Comparison of ENCODE assay signal across 9 cellular contexts in the genomic region with DNA sequence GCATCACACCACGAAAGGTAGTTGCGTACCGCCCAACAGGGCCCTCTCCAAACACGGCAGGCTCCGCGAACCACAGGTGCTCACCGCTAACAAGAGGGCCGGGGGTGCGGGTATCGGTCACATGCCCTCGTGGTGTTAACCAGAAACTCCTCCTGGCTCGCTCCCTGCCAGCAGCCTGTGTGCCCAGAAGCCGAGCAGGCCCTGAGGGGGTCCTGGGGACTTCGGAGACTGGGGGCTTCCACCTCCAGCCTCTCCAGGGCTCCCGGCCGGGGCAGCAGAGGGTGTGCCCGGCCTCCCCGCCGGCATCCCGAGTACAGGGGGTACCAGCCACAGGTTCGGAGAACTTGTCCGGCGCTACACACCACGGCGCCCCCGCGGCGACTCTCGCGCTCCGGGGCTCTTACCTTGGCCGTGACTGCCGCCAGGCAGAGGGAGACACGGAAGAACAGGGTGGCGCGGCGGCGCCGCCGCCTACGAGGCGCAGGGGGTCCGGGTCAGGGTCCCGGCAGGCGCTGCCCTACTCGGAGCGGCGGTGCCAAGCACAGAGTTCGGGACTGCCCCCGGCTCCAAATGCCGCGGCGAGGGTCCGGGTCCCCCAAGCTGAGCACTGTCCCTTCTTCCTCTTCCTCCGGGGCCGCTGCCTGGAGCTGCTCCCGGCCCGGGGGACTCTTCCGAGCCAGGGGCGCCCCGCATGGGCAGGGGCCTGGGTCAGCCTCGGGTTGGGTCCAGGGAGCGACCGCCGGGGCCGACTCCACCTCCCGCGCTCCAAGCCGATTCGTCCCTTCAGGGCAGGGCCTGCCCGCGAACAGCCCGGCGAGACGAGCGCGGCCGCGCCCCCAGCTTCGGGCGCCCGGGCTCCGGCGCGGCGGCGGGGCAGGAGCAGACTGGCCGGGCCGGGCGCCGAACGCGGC. TPM values are rescaled to one million over a fixed set of nuclear protein-coding genes. Genes with fewer than 3 reads are reported as not detected.
A peak's percentile ranks its signal among the peaks of the same experiment; 100 is the strongest.
DNase-seq lines count a peak whose midpoint lies in the region; ATAC-seq, FAIRE-seq and TF ChIP-seq lines count a peak whose summit lies in the region.
"Had no signal": no experiment of that assay in that cellular context is flagged by ENCODE, and none has a peak within 500 bp of the region (broad histone marks: within the 10 kb centered on the region; RNA-seq: fewer than 3 reads in every experiment).

A gene (minus strand): TSS at position 886 of the 911 bp plus-strand sequence.

- WGBS in tibial nerve, 2 donors, result 0 to 1% methylated on average over 35 to 39 of the region's 93 CpGs

- H3K4me1 ChIP-seq in endothelial cell of umbilical vein (ENCODE audit: control insufficient read depth, extremely low read depth, insufficient read depth, low read length), result peaks cover 4% of the 10 kb centered on the region
- peaks cover 22% of the 10 kb centered on the region for H3K4me1 ChIP-seq in mononuclear cell (ENCODE audit: insufficient read depth, low read length)
- H3K4me1 ChIP-seq in tibial nerve, result peaks cover 0 to 41% (median 7%) of the 10 kb centered on the region in 4 donors

- peak; percentile 15 for ATAC-seq in HG02870 (IDR thresholded peaks at IDR 0.05; ENCODE audit: unreplicated experiment)

- TF ChIP-seq POLR2A in endothelial cell of umbilical vein (IDR thresholded peaks at IDR 0.05; ENCODE audit: low read depth, low read length) (no peak), tibial nerve (IDR thresholded peaks at IDR 0.05) (no peak)

- no peaks in the 10 kb centered on the region for H3K79me2 ChIP-seq in endothelial cell of umbilical vein (ENCODE audit: control insufficient read depth, insufficient read depth, low read length)

- no peak within 1 kb of the TSS for H3K9ac ChIP-seq in endothelial cell of umbilical vein (replicated peaks; ENCODE audit: extremely low read depth, insufficient read depth, low read length)

- peak within 1 kb of the TSS; percentile 88 for H2AFZ ChIP-seq in endothelial cell of umbilical vein (ENCODE audit: low read depth, low read length)

- TF ChIP-seq CTCF in endothelial cell of umbilical vein (IDR thresholded peaks at IDR 0.05; ENCODE audit: extremely low read depth in 1 of 2, insufficient read depth in 1 of 2, low read depth in 1 of 2, low read length in 2 of 2), result no peak
- no peak for TF ChIP-seq CTCF in tibial nerve (IDR thresholded peaks at IDR 0.05)

- BruUV-seq in endothelial cell of umbilical vein (replicated peaks; lab: Mats Ljungman, UMichigan), result no TSS peak

- peak within 1 kb of the TSS; percentile 80 for H3K4me2 ChIP-seq in endothelial cell of umbilical vein (ENCODE audit: insufficient read depth, low read length)

- intact Hi-C loops in endothelial cell of umbilical vein (cut with micrococcal nuclease), result loop anchor here (5.0 kb wide), 1 partner anchor 1312 kb away; no protein-coding TSS in a partner anchor

- DNase-seq in DMS 273 (lab: John Stamatoyannopoulos, UW; ENCODE audit: unreplicated experiment), result peak; percentile 57
- no peak for DNase-seq in DMS 273 treated with DMSO at 0.1 percent for 48 hours (lab: John Stamatoyannopoulos, UW)
- DNase-seq in SK-N-DZ (ENCODE audit: low spot score), result peak; percentile 27
- DNase-seq in endothelial cell of umbilical vein (ENCODE audit: low read depth, low spot score), result no peak
- DNase-seq in tibial nerve (ENCODE audit: low spot score in 2 of 2), result peak in 1 of 2 donors; percentile 15
- no peak for DNase-seq in HPDE6-E6E7 (ENCODE audit: extremely low spot score)

- POLR2A ChIA-PET in endothelial cell of umbilical vein (lab: Charles Lee), result no interaction called here

- H4K20me1 ChIP-seq in endothelial cell of umbilical vein (replicated peaks; ENCODE audit: control insufficient read depth, extremely low read depth, insufficient read depth, low read length), result no peaks in the 10 kb centered on the region

- H3K4me3 ChIP-seq in endothelial cell of umbilical vein (replicated peaks in 1 of 3; ENCODE audit: insufficient read depth in 1 of 3, low read depth in 1 of 3, low read length in 3 of 3), result peak within 1 kb of the TSS in 2 of 3 experiments; percentile 40 to 46
- peak within 1 kb of the TSS; percentile 36 for H3K4me3 ChIP-seq in mononuclear cell (ENCODE audit: low read length)
- peak within 1 kb of the TSS; percentile 72 to 89 (median 76) for H3K4me3 ChIP-seq in tibial nerve

- H3K27me3 ChIP-seq in endothelial cell of umbilical vein (ENCODE audit: control insufficient read depth in 2 of 2, insufficient read depth in 2 of 2, low read length in 2 of 2) (peaks cover 26 to 29% of the 10 kb centered on the region in 2 experiments), mononuclear cell (ENCODE audit: insufficient read depth, low read length) (peaks cover 54% of the 10 kb centered on the region), tibial nerve (no peaks in the 10 kb centered on the region)

- H3K36me3 ChIP-seq in endothelial cell of umbilical vein (ENCODE audit: control insufficient read depth in 2 of 2, extremely low read depth in 1 of 2, insufficient read depth in 2 of 2, low read length in 2 of 2), result no peaks in the 10 kb centered on the region
- H3K36me3 ChIP-seq in tibial nerve, result no peaks in the 10 kb centered on the region

- H3K9me3 ChIP-seq in endothelial cell of umbilical vein (replicated peaks; ENCODE audit: control insufficient read depth, insufficient read depth, low read length) (no peaks in the 10 kb centered on the region), mononuclear cell (ENCODE audit: low read depth, low read length) (no peaks in the 10 kb centered on the region), tibial nerve (no peaks in the 10 kb centered on the region)

- dilution Hi-C loops in endothelial cell of umbilical vein (cut with MboI; ENCODE audit: extremely low pct_ligation_motif_present, low sequenced_read_pairs), result no loop called here

- FAIRE-seq in endothelial cell of umbilical vein (lab: Jason Lieb, UNC), result no peak
- FAIRE-seq: A204.1 had no signal

- no peaks in the 10 kb centered on the region for H3K9me1 ChIP-seq in endothelial cell of umbilical vein (replicated peaks; ENCODE audit: control insufficient read depth, extremely low read depth, insufficient read depth, low read length)

- CTCF ChIA-PET in endothelial cell of umbilical vein (lab: Charles Lee), result interaction anchor here (0.6 to 1.4 kb wide), 2 partner anchors 34 to 1231 kb away, joined by 3 to 5 read pairs; no protein-coding TSS in a partner anchor

- TF ChIP-seq EP300 in tibial nerve (IDR thresholded peaks at IDR 0.05), result no peak

- H3K27ac ChIP-seq in endothelial cell of umbilical vein (ENCODE audit: insufficient read depth, low read depth, low read length) (no peak within 1 kb of the TSS), tibial nerve (peak within 1 kb of the TSS; percentile 78 to 95 (median 84))

TF ChIP-seq in endothelial cell of umbilical vein, 7 proteins besides CTCF, POLR2A, EP300 and RAD21:
- no peak for TF ChIP-seq JUN (IDR thresholded peaks at IDR 0.05; ENCODE audit: borderline replicate concordance, insufficient read depth, insufficient read length, low read depth)
- TF ChIP-seq EZH2 (IDR thresholded peaks at IDR 0.05; ENCODE audit: borderline replicate concordance, low read depth, low read length, severe bottlenecking), result peak; percentile 74

RNA-seq across cellular contexts. Expression of the gene that starts here (rescaled TPM):
- polyA plus RNA-seq in SK-N-DZ (2014; cell fraction: cytosol; rRNA removed), result 13.9 and 14.6 TPM in 2 replicates
- 9.5 and 10.4 TPM in 2 replicates for polyA plus RNA-seq in SK-N-DZ (2014; cell fraction: nucleus; rRNA removed)
- total RNA-seq in endothelial cell of umbilical vein (4.4 TPM in 2 replicates), mononuclear cell (3.9 TPM), tibial nerve (10 to 100 TPM; 24.9 to 51.0 (median 32.7) TPM)
- polyA plus RNA-seq in endothelial cell of umbilical vein, result 0.72 and 0.95 TPM in 2 replicates
- polyA plus RNA-seq in endothelial cell of umbilical vein (2011; cell fraction: cytosol; rRNA removed), result 0.68 and 0.76 TPM in 2 replicates
- polyA plus RNA-seq in endothelial cell of umbilical vein (2011; cell fraction: nucleus; rRNA removed), result 0.51 and 0.71 TPM in 2 replicates
- 0.51 and 0.76 TPM in 2 replicates for polyA plus RNA-seq in endothelial cell of umbilical vein (2012)
- 2.9 and 3.6 TPM in 2 replicates for polyA minus RNA-seq in endothelial cell of umbilical vein
- polyA minus RNA-seq in endothelial cell of umbilical vein (2011; cell fraction: cytosol; rRNA and poly(A)+ RNA removed), result not detected
- polyA minus RNA-seq in endothelial cell of umbilical vein (2011; cell fraction: nucleus; rRNA and poly(A)+ RNA removed), result 2.4 and 3.4 TPM in 2 replicates

Comparison
In these comparisons a context has a peak if more than half of its experiments do, and no peak if none do; other contexts are left out.
1. DNase-seq: peak in DMS 273 (single experiment) and SK-N-DZ (single experiment); none in DMS 273 treated with DMSO at 0.1 percent for 48 hours (single experiment), endothelial cell of umbilical vein (single experiment) and HPDE6-E6E7 (single experiment).
2. Peak in every context shown above with its lines, with median percentiles within 50 percentile points of each other: H3K4me3 ChIP-seq.